28 cellular contexts compared by ENCODE assay signal in the genomic region with DNA sequence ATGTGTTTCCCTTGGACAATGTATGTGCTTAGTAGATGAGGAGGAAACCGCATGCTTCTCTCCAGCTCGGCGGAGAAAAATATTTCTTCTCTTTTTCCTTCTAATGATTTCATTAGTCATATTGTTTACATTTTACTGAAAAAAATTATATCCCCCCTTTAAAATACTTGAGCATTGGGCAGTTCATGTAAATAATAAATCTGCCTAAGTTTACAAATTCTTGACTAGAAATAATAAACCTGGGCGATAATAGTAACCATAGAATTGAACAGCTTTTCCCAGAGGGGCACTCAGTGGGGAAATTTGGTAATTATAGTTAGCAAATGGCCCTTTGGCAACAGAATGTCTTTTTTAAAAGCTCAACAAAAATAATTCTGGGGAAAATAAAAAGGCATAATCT.
"Had no signal": no experiment of that assay in that cellular context is flagged by ENCODE, and none has a peak within 500 bp of the region (broad histone marks: within the 10 kb centered on the region; RNA-seq: fewer than 3 reads in every experiment).

No MANE protein-coding gene starts in this region.

- H3K4me3 ChIP-seq: left lung, lower lobe of right lung, pancreas, prostate gland, skin epidermis, stomach, testis, thyroid gland, transverse colon, upper lobe of left lung, vagina had no signal

- H3K36me3 ChIP-seq: left lung, lower lobe of right lung, pancreas, prostate gland, stomach, thyroid gland, transverse colon, upper lobe of left lung, vagina had no signal

- ATAC-seq: left colon; left lung; lower lobe of right lung; naive thymus-derived CD8-positive, alpha-beta T cell; pancreas; right cardiac atrium; sciatic nerve; stimulated activated naive B cell treated with anti-CD40 and anti-IgM and Interleukin-4, amounts not matched to agents 10 μg/mL and 1 μg/mL and 100 μg/mL, for 72 hours; stimulated activated naive CD8-positive, alpha-beta T cell treated with anti-CD3 and anti-CD28 coated beads, Interleukin-15, Interleukin-2, amounts not matched to agents 100 U/mL and 50 U/mL, for 24 hours had no signal

- H3K27ac ChIP-seq: left lung, lower lobe of right lung, pancreas, prostate gland, skin epidermis, stomach, testis, thyroid gland, transverse colon, upper lobe of left lung, vagina had no signal

- H3K9me3 ChIP-seq: left lung, lower lobe of right lung, pancreas, prostate gland, stomach, testis, thyroid gland, transverse colon, upper lobe of left lung, vagina had no signal

- H3K27me3 ChIP-seq: left lung, pancreas, stomach, testis, thyroid gland, transverse colon, upper lobe of left lung, vagina had no signal

- DNase-seq: immature natural killer cell; kidney; left colon; left lung; lower lobe of right lung; mammary epithelial cell; mesenchymal stem cell; naive thymus-derived CD8-positive, alpha-beta T cell; nucleus accumbens; pancreas; posterior cingulate gyrus; retina; right cardiac atrium; stimulated activated CD4-positive, alpha-beta T cell treated with anti-CD3 and anti-CD28 coated beads, Interleukin-12 subunit alpha, Interleukin-12 subunit beta, amount 100 ng/mL, for 4 hours; stimulated activated CD4-positive, alpha-beta T cell treated with anti-CD3 and anti-CD28 coated beads, Interleukin-15, amount 100 ng/mL, for 24 hours; stimulated activated CD4-positive, alpha-beta T cell treated with anti-CD3 and anti-CD28 coated beads, Interleukin-2, amount 100 ng/mL, for 24 hours; stimulated activated CD4-positive, alpha-beta T cell treated with anti-CD3 and anti-CD28 coated beads, Interleukin-4, amount 100 ng/mL, for 1 hour; stimulated activated naive B cell treated with anti-CD40 and anti-IgM and Interleukin-4, amounts not matched to agents 10 μg/mL and 1 μg/mL and 100 μg/mL, for 72 hours; stimulated activated naive CD8-positive, alpha-beta T cell treated with anti-CD3 and anti-CD28 coated beads, Interleukin-15, Interleukin-2, amounts not matched to agents 100 U/mL and 50 U/mL, for 24 hours; stomach; testis; thyroid gland; transverse colon; upper lobe of left lung had no signal

- H3K4me1 ChIP-seq: left lung, lower lobe of right lung, pancreas, prostate gland, stomach, testis, thyroid gland, transverse colon, upper lobe of left lung, vagina had no signal
